13 cellular contexts compared by ENCODE assay signal in genomic region chr11:126607776-126608625, GRCh38.
DNase-seq lines count a peak whose midpoint lies in the region; ATAC-seq and TF ChIP-seq lines count a peak whose summit lies in the region.
"Had no signal": no experiment of that assay in that cellular context is flagged by ENCODE, and none has a peak within 500 bp of the region (broad histone marks: within the 10 kb centered on the region; RNA-seq: fewer than 3 reads in every experiment).

No MANE protein-coding gene starts in this region.

- H2AFZ ChIP-seq in H9 (ENCODE audit: low read length): no peak overlapping the region

- TF ChIP-seq CTCF in H9 (conservative IDR thresholded peaks at IDR 0.05): no peak
- no peak for TF ChIP-seq CTCF in CD4-positive, alpha-beta T cell (IDR thresholded peaks at IDR 0.05)

- no peak overlapping the region for H3K56ac ChIP-seq in H9 (ENCODE audit: insufficient read length, low read depth, low read length)

- H3K23me2 ChIP-seq in H9 (ENCODE audit: insufficient read length, low read depth, low read length, poor library complexity, severe bottlenecking): no peaks in the 10 kb centered on the region

- no peaks in the 10 kb centered on the region for H3K27me3 ChIP-seq in H9 (ENCODE audit: insufficient read depth, low read length)
- H3K27me3 ChIP-seq in CD4-positive, alpha-beta T cell (ENCODE audit: control insufficient read depth, insufficient read depth, low read length): peaks cover 6% of the 10 kb centered on the region

- no peak overlapping the region for H3T11ph ChIP-seq in H9 (ENCODE audit: low read length)

- peaks cover 26 to 42% of the 10 kb centered on the region in 2 experiments for H3K4me1 Mint-ChIP-seq in H9
- no peaks in the 10 kb centered on the region for H3K4me1 Mint-ChIP-seq in activated CD4-positive, alpha-beta T cell treated with anti-CD3 and anti-CD28 coated beads, Interleukin-2, amount 10 ng/mL, durations not matched to agents 7 days and 5 days
- H3K4me1 Mint-ChIP-seq in CD4-positive, alpha-beta T cell (ENCODE audit: low read depth): no peaks in the 10 kb centered on the region
- H3K4me1 Mint-ChIP-seq: activated naive CD4-positive, alpha-beta T cell treated with anti-CD3 and anti-CD28 coated beads, Interleukin-2, amount 10 ng/mL, durations not matched to agents 7 days and 5 days had no signal

- H3K4me1 ChIP-seq in H9 (ENCODE audit: insufficient read depth, low read length): peaks cover 3% of the 10 kb centered on the region; the same call in 1 of the 2 replicates

- no peak overlapping the region for H4K8ac ChIP-seq in H9 (replicated peaks; ENCODE audit: insufficient read length, low read depth, low read length)

- H2BK12ac ChIP-seq in H9 (ENCODE audit: insufficient read length, low read depth, low read length): no peak overlapping the region

- no peak overlapping the region for H3K27ac ChIP-seq in H9 (ENCODE audit: insufficient read length, low read depth, low read length)
- H3K27ac ChIP-seq in CD4-positive, alpha-beta T cell (ENCODE audit: low read depth, low read length): no peak overlapping the region
- H3K27ac ChIP-seq: spleen had no signal

- no peak overlapping the region for H3K18ac ChIP-seq in H9 (ENCODE audit: insufficient read length, low read depth, low read length)

- no peaks in the 10 kb centered on the region for H3K79me2 ChIP-seq in H9 (ENCODE audit: insufficient read depth, low read length)

- no peak overlapping the region for H3K4ac ChIP-seq in H9 (ENCODE audit: low read depth, low read length)

- POLR2A ChIA-PET in activated CD4-positive, alpha-beta T cell treated with anti-CD3 and anti-CD28 coated beads, Interleukin-2, amount 10 ng/mL, durations not matched to agents 7 days and 5 days (lab: Charles Lee): no interaction called here
- POLR2A ChIA-PET in CD4-positive, alpha-beta T cell (lab: Charles Lee): no interaction called here

- no peak overlapping the region for H3K14ac ChIP-seq in H9 (ENCODE audit: insufficient read depth, low read length)

- H4K5ac ChIP-seq in H9 (ENCODE audit: insufficient read length, low read depth, low read length): no peak overlapping the region

- H2BK20ac ChIP-seq in H9 (ENCODE audit: low read depth, low read length, poor library complexity, severe bottlenecking): no peak overlapping the region

- H3K9me3 Mint-ChIP-seq in H9: no peaks in the 10 kb centered on the region
- no peaks in the 10 kb centered on the region for H3K9me3 Mint-ChIP-seq in activated CD4-positive, alpha-beta T cell treated with anti-CD3 and anti-CD28 coated beads, Interleukin-2, amount 10 ng/mL, durations not matched to agents 7 days and 5 days
- H3K9me3 Mint-ChIP-seq in CD4-positive, alpha-beta T cell: no peaks in the 10 kb centered on the region
- H3K9me3 Mint-ChIP-seq: activated naive CD4-positive, alpha-beta T cell treated with anti-CD3 and anti-CD28 coated beads, Interleukin-2, amount 10 ng/mL, durations not matched to agents 7 days and 5 days; HFFc6; neural crest cell had no signal

- H3K36me3 Mint-ChIP-seq in H9 (ENCODE audit: insufficient read depth in 1 of 3, low read depth in 3 of 3): no peaks in the 10 kb centered on the region; a peak in 1 of 7 replicates
- no peaks in the 10 kb centered on the region for H3K36me3 Mint-ChIP-seq in activated CD4-positive, alpha-beta T cell treated with anti-CD3 and anti-CD28 coated beads, Interleukin-2, amount 10 ng/mL, durations not matched to agents 7 days and 5 days (ENCODE audit: low read depth)
- no peaks in the 10 kb centered on the region for H3K36me3 Mint-ChIP-seq in CD4-positive, alpha-beta T cell (ENCODE audit: low read depth)
- H3K36me3 Mint-ChIP-seq: activated naive CD4-positive, alpha-beta T cell treated with anti-CD3 and anti-CD28 coated beads, Interleukin-2, amount 10 ng/mL, durations not matched to agents 7 days and 5 days had no signal

- H3K4me2 ChIP-seq in H9 (ENCODE audit: insufficient read depth, insufficient read length, low read length): peak overlapping the region; percentile 35

- H3K9ac ChIP-seq in H9 (ENCODE audit: extremely low read depth, insufficient read length, low read length): no peak overlapping the region

- intact Hi-C loops in CD4-positive, alpha-beta T cell (cut with DNase I, micrococcal nuclease): no loop called here

- H2BK15ac ChIP-seq in H9 (ENCODE audit: low read depth, low read length): no peak overlapping the region

- no peak overlapping the region for H2BK120ac ChIP-seq in H9 (ENCODE audit: low read depth, low read length, poor library complexity, severe bottlenecking)

- CTCF ChIA-PET in activated CD4-positive, alpha-beta T cell treated with anti-CD3 and anti-CD28 coated beads, Interleukin-2, amount 10 ng/mL, durations not matched to agents 7 days and 5 days (lab: Charles Lee): interaction anchor here (1.3 kb wide), 1 partner anchor 39 kb away, joined by 3 read pairs; no protein-coding TSS in a partner anchor
- CTCF ChIA-PET in CD4-positive, alpha-beta T cell (lab: Charles Lee): no interaction called here

- H3K4me3 Mint-ChIP-seq in H9: peak overlapping the region in 1 of 2 experiments; percentile 66; a peak in 1 of 5 replicates
- H3K4me3 Mint-ChIP-seq in activated CD4-positive, alpha-beta T cell treated with anti-CD3 and anti-CD28 coated beads, Interleukin-2, amount 10 ng/mL, durations not matched to agents 7 days and 5 days: no peak overlapping the region
- H3K4me3 Mint-ChIP-seq in CD4-positive, alpha-beta T cell: no peak overlapping the region
- H3K4me3 Mint-ChIP-seq: activated naive CD4-positive, alpha-beta T cell treated with anti-CD3 and anti-CD28 coated beads, Interleukin-2, amount 10 ng/mL, durations not matched to agents 7 days and 5 days; HFFc6; neural crest cell had no signal

- DNase-seq in H9 (peak; percentile 71), NCI-H1417 treated with DMSO at 0.1 percent for 48 hours (lab: John Stamatoyannopoulos, UW) (peak; percentile 77), NCI-H82 (lab: John Stamatoyannopoulos, UW) (peak; percentile 93), left kidney (ENCODE audit: low read depth, low spot score) (peak; percentile 74), HuH-7 (ENCODE audit: low spot score) (no peak)
- DNase-seq in activated CD4-positive, alpha-beta T cell treated with anti-CD3 and anti-CD28 coated beads, Interleukin-2, amount 10 ng/mL, durations not matched to agents 7 days and 5 days: no peak
- DNase-seq in activated T-cell treated with anti-CD3 and anti-CD28 coated beads, Interleukin-2, amount 50 U/mL, for 48 hours: no peak
- no peak for DNase-seq in CD4-positive, alpha-beta T cell
- DNase-seq: spleen, T-helper 1 cell had no signal

- H4K20me1 ChIP-seq in H9 (ENCODE audit: control insufficient read depth, insufficient read depth, insufficient read length): no peaks in the 10 kb centered on the region

- H3K9me3 ChIP-seq in H9 (ENCODE audit: control insufficient read depth, low read depth, low read length): no peaks in the 10 kb centered on the region
- no peaks in the 10 kb centered on the region for H3K9me3 ChIP-seq in CD4-positive, alpha-beta T cell (ENCODE audit: control insufficient read depth, low read length)
- H3K9me3 ChIP-seq: spleen had no signal

- no peak overlapping the region for H2AK5ac ChIP-seq in H9 (ENCODE audit: insufficient read length, low read length)

- no peaks in the 10 kb centered on the region for H3K79me1 ChIP-seq in H9 (ENCODE audit: insufficient read depth, low read depth, low read length, poor library complexity, severe bottlenecking)

- peak overlapping the region in 1 of 3 experiments; percentile 67; a peak in 1 of 7 replicates for H3K27ac Mint-ChIP-seq in H9
- no peak overlapping the region for H3K27ac Mint-ChIP-seq in activated CD4-positive, alpha-beta T cell treated with anti-CD3 and anti-CD28 coated beads, Interleukin-2, amount 10 ng/mL, durations not matched to agents 7 days and 5 days
- H3K27ac Mint-ChIP-seq in CD4-positive, alpha-beta T cell: no peak overlapping the region
- H3K27ac Mint-ChIP-seq: activated naive CD4-positive, alpha-beta T cell treated with anti-CD3 and anti-CD28 coated beads, Interleukin-2, amount 10 ng/mL, durations not matched to agents 7 days and 5 days had no signal

- ATAC-seq in CD4-positive, alpha-beta T cell (ENCODE audit: poor library complexity): no peak

- no peak overlapping the region for H2BK5ac ChIP-seq in H9 (ENCODE audit: insufficient read length, low read length)

- H3K23ac ChIP-seq in H9 (ENCODE audit: insufficient read length, low read depth, low read length): no peak overlapping the region

- peaks cover 38% of the 10 kb centered on the region for H3K27me3 Mint-ChIP-seq in H9 (ENCODE audit: low read depth)
- H3K27me3 Mint-ChIP-seq in activated CD4-positive, alpha-beta T cell treated with anti-CD3 and anti-CD28 coated beads, Interleukin-2, amount 10 ng/mL, durations not matched to agents 7 days and 5 days: no peaks in the 10 kb centered on the region
- peaks cover 25% of the 10 kb centered on the region for H3K27me3 Mint-ChIP-seq in CD4-positive, alpha-beta T cell

- no peak overlapping the region for H4K91ac ChIP-seq in H9 (ENCODE audit: insufficient read length, low read depth, low read length)

- WGBS in H9 (ENCODE audit: extremely low coverage, insufficient read length, low lambda C conversion rate): no CpG with 5 or more reads among the region's 20 CpGs

Comparison
In these comparisons a context has a peak if more than half of its experiments do, and no peak if none do; other contexts are left out.
1. DNase-seq: peak in H9 (single experiment), NCI-H1417 treated with DMSO at 0.1 percent for 48 hours (single experiment), NCI-H82 (single experiment) and left kidney (single experiment); none in HuH-7 (single experiment), activated CD4-positive, alpha-beta T cell treated with anti-CD3 and anti-CD28 coated beads, Interleukin-2, amount 10 ng/mL, durations not matched to agents 7 days and 5 days (single experiment), activated T-cell treated with anti-CD3 and anti-CD28 coated beads, Interleukin-2, amount 50 U/mL, for 48 hours (0 of 2) and CD4-positive, alpha-beta T cell (0 of 10).